In the genomic region with DNA sequence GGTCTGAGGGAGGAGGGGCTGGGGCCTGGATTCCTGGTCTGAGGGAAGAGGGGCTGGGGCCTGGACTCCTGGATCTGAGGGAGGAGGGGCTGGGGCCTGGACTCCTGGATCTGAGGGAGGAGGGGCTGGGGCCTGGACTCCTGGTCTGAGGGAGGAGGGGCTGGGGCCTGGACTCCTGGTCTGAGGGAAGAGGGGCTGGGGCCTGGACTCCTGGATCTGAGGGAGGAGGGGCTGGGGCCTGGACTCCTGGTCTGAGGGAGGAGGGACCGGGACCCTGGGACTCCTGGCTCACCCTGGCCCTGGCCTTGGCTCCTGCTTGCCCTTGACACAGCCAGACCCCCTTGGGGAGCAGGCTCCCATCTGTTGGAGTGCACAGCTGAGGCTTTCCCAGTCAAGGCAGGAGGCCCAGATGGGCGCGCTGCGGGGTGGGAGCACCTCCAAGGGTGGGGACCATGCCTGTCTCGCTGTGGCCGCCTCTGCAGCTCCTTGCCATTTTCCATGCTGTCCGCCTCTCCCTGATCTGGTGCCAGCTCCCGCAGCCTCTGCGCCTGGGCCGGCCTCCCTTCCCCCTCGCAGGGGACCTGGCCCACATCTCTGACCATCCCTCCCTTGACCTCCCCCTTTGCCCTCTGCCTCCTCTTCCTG, we compare ENCODE assay signal across 8 cellular contexts. TPM values are rescaled to one million over a fixed set of nuclear protein-coding genes. Genes with fewer than 3 reads are reported as not detected.
A peak's percentile ranks its signal among the peaks of the same experiment; 100 is the strongest.
DNase-seq lines count a peak whose midpoint lies in the region; ATAC-seq and TF ChIP-seq lines count a peak whose summit lies in the region.
"Not testable (repeated sequence)": the region's sequence is repeated elsewhere in the genome, so short reads cannot be mapped to it uniquely, and the experiment has no call there.

No MANE protein-coding gene starts in this region.

- ATAC-seq in left ventricle myocardium superior = peak; percentile 2

- H3K9me3 Mint-ChIP-seq in activated naive CD8-positive, alpha-beta T cell (ENCODE audit: low read depth); type B pancreatic cell: not testable (repeated sequence)

- H3K36me3 ChIP-seq in BLaER1 = peaks cover 31% of the 10 kb centered on the region
- peaks cover 10% of the 10 kb centered on the region; the same call in 1 of the 2 replicates for H3K36me3 ChIP-seq in DOHH2 (ENCODE audit: control insufficient read depth, low read length)
- not testable (repeated sequence) for H3K36me3 ChIP-seq in neural cell (ENCODE audit: insufficient read depth, low read length)

- H3K4me1 ChIP-seq in BLaER1 (peaks cover 36% of the 10 kb centered on the region), DOHH2 (ENCODE audit: control insufficient read depth, low read length) (peaks cover 39% of the 10 kb centered on the region)

- H3K27me3 Mint-ChIP-seq in activated naive CD8-positive, alpha-beta T cell = peaks cover 20% of the 10 kb centered on the region
- peaks cover 45% of the 10 kb centered on the region for H3K27me3 Mint-ChIP-seq in type B pancreatic cell

- H3K27ac Mint-ChIP-seq in activated naive CD8-positive, alpha-beta T cell; type B pancreatic cell: not testable (repeated sequence)

- H3K4me1 Mint-ChIP-seq in activated naive CD8-positive, alpha-beta T cell (ENCODE audit: low read depth) = peaks cover 25% of the 10 kb centered on the region
- not testable (repeated sequence) for H3K4me1 Mint-ChIP-seq in type B pancreatic cell (ENCODE audit: unreplicated experiment)

- H3K9ac ChIP-seq in BLaER1 = not testable (repeated sequence)
- H3K9ac ChIP-seq in neural cell (ENCODE audit: low read length) = peak overlapping the region; percentile 95

- not testable (repeated sequence) for TF ChIP-seq EP300 in neural cell (conservative IDR thresholded peaks at IDR 0.05; ENCODE audit: poor library complexity, severe bottlenecking)

- not testable (repeated sequence) for TF ChIP-seq CTCF in DOHH2 (IDR thresholded peaks at IDR 0.05; ENCODE audit: low read depth, low read length, poor library complexity, severe bottlenecking); dorsolateral prefrontal cortex (IDR thresholded peaks at IDR 0.05 in 54 of 56, conservative IDR thresholded peaks at IDR 0.05 in 2 of 56; ENCODE audit: low read depth in 1 of 56, partially characterized antibody in 56 of 56); neural cell (IDR thresholded peaks at IDR 0.05; ENCODE audit: poor library complexity, severe bottlenecking); type B pancreatic cell (conservative IDR thresholded peaks at IDR 0.05)

- DNase-seq in NCI-H82 (lab: John Stamatoyannopoulos, UW) (peak; percentile 65), dorsolateral prefrontal cortex (peak in 2 of 10 donors; percentile 32 to 70), left ventricle myocardium superior (peak; percentile 60)
- not testable (repeated sequence) for DNase-seq in type B pancreatic cell (ENCODE audit: extremely low spot score, unreplicated experiment)

- not testable (repeated sequence) for H3K9me3 ChIP-seq in BLaER1; DOHH2 (ENCODE audit: control insufficient read depth, insufficient read depth, low read length); neural cell (ENCODE audit: low read length)

- H4K20me1 ChIP-seq in BLaER1 = peaks cover 52% of the 10 kb centered on the region
- H4K20me1 ChIP-seq in DOHH2 (ENCODE audit: control insufficient read depth, insufficient read depth, low read depth, low read length); neural cell (ENCODE audit: insufficient read depth): not testable (repeated sequence)

- not testable (repeated sequence) for TF ChIP-seq RAD21 in neural cell (conservative IDR thresholded peaks at IDR 0.05)

- not testable (repeated sequence) for H3K27me3 ChIP-seq in BLaER1; DOHH2 (ENCODE audit: control insufficient read depth, low read length); neural cell (ENCODE audit: insufficient read depth, low read depth, low read length)
- peaks cover 0 to 29% (median 0%) of the 10 kb centered on the region in 45 donors for H3K27me3 ChIP-seq in dorsolateral prefrontal cortex

- H3K4me2 ChIP-seq in BLaER1 (peak overlapping the region; percentile 100), DOHH2 (ENCODE audit: low read length) (peak overlapping the region; percentile 98; the same call in 1 of the 2 replicates), neural cell (ENCODE audit: low read length) (peak overlapping the region; percentile 60)

- not testable (repeated sequence) for H3F3A ChIP-seq in DOHH2 (ENCODE audit: control insufficient read depth, insufficient read depth); neural cell (ENCODE audit: insufficient read depth, low read length, poor library complexity, severe bottlenecking)

- H3K79me2 ChIP-seq in DOHH2 (ENCODE audit: control insufficient read depth, low read length) = peaks cover 16% of the 10 kb centered on the region
- H3K79me2 ChIP-seq in neural cell (replicated peaks; ENCODE audit: insufficient read depth, low read length) = peaks cover 48% of the 10 kb centered on the region

- not testable (repeated sequence) for H3K36me3 Mint-ChIP-seq in activated naive CD8-positive, alpha-beta T cell; type B pancreatic cell

- not testable (repeated sequence) for H3K4me3 ChIP-seq in BLaER1; DOHH2 (ENCODE audit: low read length)
- H3K4me3 ChIP-seq in dorsolateral prefrontal cortex = peak overlapping the region in 56 of 59 donors; percentile 16 to 85 (median 72)
- H3K4me3 ChIP-seq in neural cell (ENCODE audit: low read length) = peak overlapping the region; percentile 100

- H3K4me3 Mint-ChIP-seq in activated naive CD8-positive, alpha-beta T cell = peak overlapping the region; percentile 54
- peak overlapping the region; percentile 14 for H3K4me3 Mint-ChIP-seq in type B pancreatic cell

- H3K27ac ChIP-seq in BLaER1 (peak overlapping the region; percentile 38), dorsolateral prefrontal cortex (peak overlapping the region in 9 of 59 donors; percentile 0 to 90 (median 26))
- H3K27ac ChIP-seq in DOHH2 (ENCODE audit: low read depth, low read length); neural cell (ENCODE audit: low read length): not testable (repeated sequence)

- intact Hi-C loops in dorsolateral prefrontal cortex (cut with DNase I); left ventricle myocardium superior (cut with micrococcal nuclease): not testable (repeated sequence)

- H2AFZ ChIP-seq in neural cell (ENCODE audit: low read depth, low read length) = not testable (repeated sequence)

- not testable (repeated sequence) for H3K9me2 ChIP-seq in DOHH2 (replicated peaks; ENCODE audit: control insufficient read depth, low read length); neural cell (ENCODE audit: insufficient read depth, low read length)

RNA-seq across cellular contexts. Expression of gene ATP1A3, which starts 2.0 kb away (rescaled TPM):
- 100 to 1,000 TPM; 156 to 918 (median 662) TPM for total RNA-seq in dorsolateral prefrontal cortex
- 416 TPM for total RNA-seq in left ventricle myocardium superior
- 36.2 and 53.6 TPM in 2 replicates for polyA plus RNA-seq in neural cell
- polyA minus RNA-seq in neural cell = 152 and 155 TPM in 2 replicates
- 5.6 TPM in 1 of 2 replicates, not detected in the other for total RNA-seq in type B pancreatic cell (ENCODE audit: low replicate concordance)

RNA-seq across cellular contexts. Expression of gene RABAC1, which starts 32.9 kb away (rescaled TPM):
- 100 to 1,000 TPM; 113 to 188 (median 144) TPM for total RNA-seq in dorsolateral prefrontal cortex
- total RNA-seq in left ventricle myocardium superior = 61.0 TPM
- polyA plus RNA-seq in neural cell = 279 and 290 TPM in 2 replicates
- polyA minus RNA-seq in neural cell = 81.8 and 91.5 TPM in 2 replicates
- 124 and 140 TPM in 2 replicates for total RNA-seq in type B pancreatic cell (ENCODE audit: low replicate concordance)

Comparison
In these comparisons a context has a peak if more than half of its experiments do, and no peak if none do; other contexts are left out.
1. RNA of gene ATP1A3, which starts 2.0 kb away (total RNA-seq): 156 to 918 TPM in dorsolateral prefrontal cortex and 416 TPM in left ventricle myocardium superior (single experiment); 5.6 TPM in type B pancreatic cell; every median in the first group is over 10 times any median in the second.
2. Peak in every context shown above with its lines, with median percentiles within 50 percentile points of each other: H3K4me2 ChIP-seq.